ENCODE assay signal across 14 cellular contexts in the genomic region with DNA sequence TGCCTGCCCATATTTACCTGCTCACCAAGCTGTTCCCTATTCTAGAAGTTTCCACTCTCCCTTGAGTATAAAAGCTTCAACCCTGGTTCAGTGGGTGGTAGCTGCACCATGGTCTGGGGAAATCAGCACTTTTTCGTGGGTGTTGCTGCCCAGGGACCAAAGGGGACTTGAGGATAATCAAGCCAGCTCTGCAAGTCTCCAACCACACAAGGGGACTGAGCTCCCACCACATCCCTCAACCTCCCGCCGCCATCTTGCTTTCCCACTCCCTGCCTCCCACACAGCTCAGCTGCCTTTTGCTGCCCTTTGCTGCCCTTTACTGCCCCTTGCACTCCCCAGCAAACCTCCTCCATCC.
DNase-seq lines count a peak whose midpoint lies in the region; ATAC-seq and TF ChIP-seq lines count a peak whose summit lies in the region.
"Had no signal": no experiment of that assay in that cellular context is flagged by ENCODE, and none has a peak within 500 bp of the region (broad histone marks: within the 10 kb centered on the region; RNA-seq: fewer than 3 reads in every experiment).

No MANE protein-coding gene starts in this region.

- H3K9ac ChIP-seq in IMR-90 (ENCODE audit: low read depth, low read length), result no peak overlapping the region
- peak overlapping the region; percentile 35 for H3K9ac ChIP-seq in skeletal muscle satellite cell (ENCODE audit: low read depth, low read length)

- H3K27me3 Mint-ChIP-seq in CD14-positive monocyte (ENCODE audit: low read depth in 3 of 3), result peaks cover 2 to 8% (median 6%) of the 10 kb centered on the region in 3 donors

- peak overlapping the region; percentile 73 for H2BK120ac ChIP-seq in IMR-90 (ENCODE audit: low read depth, low read length)

- 100% methylated on average over 1 of the region's 3 CpGs; no CpG with 5 or more reads in 1 of the 2 experiments for WGBS in IMR-90 (ENCODE audit: extremely low coverage in 2 of 2, insufficient read length in 1 of 2), 2 experiments

- H4K91ac ChIP-seq in IMR-90 (ENCODE audit: insufficient read depth, low read depth, low read length), result peak overlapping the region; percentile 64

- no peak for TF ChIP-seq RAD21 in IMR-90 (IDR thresholded peaks at IDR 0.05; ENCODE audit: low read length)

- no peak overlapping the region for H3K56ac ChIP-seq in IMR-90 (ENCODE audit: extremely low read depth, insufficient read depth, low read length)

- H3K9me3 ChIP-seq in IMR-90 (ENCODE audit: control insufficient read depth, insufficient read depth, low read length) (peaks cover 9% of the 10 kb centered on the region), skeletal muscle satellite cell (replicated peaks; ENCODE audit: low read length) (no peaks in the 10 kb centered on the region)

- H3K27me3 ChIP-seq in IMR-90 (ENCODE audit: control insufficient read depth, insufficient read depth, low read length), result no peaks in the 10 kb centered on the region
- no peaks in the 10 kb centered on the region for H3K27me3 ChIP-seq in skeletal muscle satellite cell (ENCODE audit: control insufficient read depth, insufficient read depth, low read length)

- DNase-seq in CD14-positive monocyte (ENCODE audit: low spot score) (no peak), IMR-90 (no peak), midbrain (lab: John Stamatoyannopoulos, UW) (no peak), NCI-H526 (lab: John Stamatoyannopoulos, UW) (no peak)
- no peak for DNase-seq in activated naive CD4-positive, alpha-beta T cell treated with anti-CD3 and anti-CD28 coated beads, Interleukin-2, amount 50 U/mL, for 72 hours (ENCODE audit: low spot score in 2 of 2)
- DNase-seq: cerebellar nuclear complex; kidney; stimulated activated CD4-positive, alpha-beta T cell treated with anti-CD3 and anti-CD28 coated beads, Interleukin-2, amount 100 ng/mL, for 48 hours had no signal

- no peak overlapping the region for H2AK9ac ChIP-seq in IMR-90 (replicated peaks; ENCODE audit: low read depth, low read length, poor library complexity)

- peak overlapping the region; percentile 15 to 31 for H3K4me3 Mint-ChIP-seq in CD14-positive monocyte
- H3K4me3 Mint-ChIP-seq: WTC11 had no signal

- H2AFZ ChIP-seq in IMR-90 (replicated peaks; ENCODE audit: low read length, poor library complexity), result no peak overlapping the region

- no peaks in the 10 kb centered on the region for H3K79me1 ChIP-seq in IMR-90 (ENCODE audit: low read depth in 1 of 2, low read length in 2 of 2)

- no peak overlapping the region for H4K5ac ChIP-seq in IMR-90 (ENCODE audit: low read depth, low read length)

- in situ Hi-C loops in IMR-90 (cut with MboI; ENCODE audit: low sequenced_read_pairs), result no loop called here

- peak overlapping the region; percentile 62 to 95 (median 92) for H3K27ac Mint-ChIP-seq in CD14-positive monocyte
- peak overlapping the region; percentile 84 to 100 for H3K27ac Mint-ChIP-seq in activated naive CD4-positive, alpha-beta T cell treated with anti-CD3 and anti-CD28 coated beads, Interleukin-2, amount 50 U/mL, for 72 hours
- H3K27ac Mint-ChIP-seq: WTC11 had no signal

- H3K36me3 Mint-ChIP-seq in CD14-positive monocyte, result peaks cover 9 to 17% of the 10 kb centered on the region in 2 donors
- peaks cover 42 to 62% of the 10 kb centered on the region in 2 donors for H3K36me3 Mint-ChIP-seq in activated naive CD4-positive, alpha-beta T cell treated with anti-CD3 and anti-CD28 coated beads, Interleukin-2, amount 50 U/mL, for 72 hours

- no peaks in the 10 kb centered on the region for H3K9me1 ChIP-seq in IMR-90 (ENCODE audit: insufficient read depth, low read length)

- H3K4ac ChIP-seq in IMR-90 (ENCODE audit: low read depth, low read length), result peak overlapping the region; percentile 48

- peak overlapping the region in 1 of 2 experiments; percentile 16; a peak in 1 of 4 replicates for H4K8ac ChIP-seq in IMR-90 (ENCODE audit: low read depth in 2 of 2, low read length in 2 of 2)

- H3K18ac ChIP-seq in IMR-90 (ENCODE audit: low read depth, low read length), result no peak overlapping the region

- dilution Hi-C loops in IMR-90 (cut with HindIII; ENCODE audit: low sequenced_read_pairs, unreplicated experiment), result no loop called here

- no peak for ATAC-seq in IMR-90 (ENCODE audit: low read depth)
- ATAC-seq in activated naive CD4-positive, alpha-beta T cell treated with anti-CD3 and anti-CD28 coated beads, Interleukin-2, amount 50 U/mL, for 72 hours, result peak in 1 of 2 donors; percentile 1
- no peak for ATAC-seq in HG03095 (IDR thresholded peaks at IDR 0.05; ENCODE audit: unreplicated experiment)
- no peak for ATAC-seq in HG03025 (IDR thresholded peaks at IDR 0.05; ENCODE audit: low FRiP score, unreplicated experiment)
- ATAC-seq: WTC11 had no signal

- TF ChIP-seq POLR2A in IMR-90 (IDR thresholded peaks at IDR 0.05; ENCODE audit: low read depth, low read length), result no peak

- H2BK15ac ChIP-seq in IMR-90 (ENCODE audit: low read depth, low read length), result peak overlapping the region; percentile 61; the same call in 2 of the 3 replicates

- CTCF ChIA-PET in IMR-90 (lab: Yijun Ruan, JAX), result no interaction called here

- H3K23ac ChIP-seq in IMR-90 (ENCODE audit: low read depth, low read length), result 0 out of 2 replicates have a peak overlapping the region, but pooled peaks have one; percentile 46

- H3K4me2 ChIP-seq in IMR-90 (ENCODE audit: low read depth, low read length) (no peak overlapping the region), skeletal muscle satellite cell (ENCODE audit: low read length) (no peak overlapping the region)

- H2BK5ac ChIP-seq in IMR-90 (ENCODE audit: low read depth, low read length, poor library complexity, severe bottlenecking), result no peak overlapping the region

- TF ChIP-seq CTCF in CD14-positive monocyte (IDR thresholded peaks at IDR 0.05), result no peak
- TF ChIP-seq CTCF in IMR-90 (conservative IDR thresholded peaks at IDR 0.05; ENCODE audit: low read depth, low read length), result no peak

- peak overlapping the region; percentile 62 for H2AK5ac ChIP-seq in IMR-90 (ENCODE audit: low read depth, low read length)

- H3K4me3 ChIP-seq in IMR-90 (ENCODE audit: insufficient read depth, low read depth, low read length) (no peak overlapping the region), skeletal muscle satellite cell (ENCODE audit: low read length) (no peak overlapping the region)

- H3K9me3 Mint-ChIP-seq in CD14-positive monocyte, result peaks cover 4 to 15% (median 6%) of the 10 kb centered on the region in 7 donors
- H3K9me3 Mint-ChIP-seq in activated naive CD4-positive, alpha-beta T cell treated with anti-CD3 and anti-CD28 coated beads, Interleukin-2, amount 50 U/mL, for 72 hours, result peaks cover 18 to 26% of the 10 kb centered on the region in 2 donors

- H3K4me1 ChIP-seq in IMR-90 (ENCODE audit: control insufficient read depth, insufficient read depth, low read length), result peaks cover 2% of the 10 kb centered on the region; the same call in 1 of the 2 replicates
- H3K4me1 ChIP-seq in skeletal muscle satellite cell (ENCODE audit: control insufficient read depth, insufficient read depth, low read length), result peaks cover 3% of the 10 kb centered on the region

- H3K27ac ChIP-seq in IMR-90 (ENCODE audit: insufficient read depth, low read length), result no peak overlapping the region
- H3K27ac ChIP-seq: C4-2B, epithelial cell of prostate had no signal

- peak overlapping the region; percentile 62; the same call in 1 of the 2 replicates for H2BK20ac ChIP-seq in IMR-90 (ENCODE audit: low read depth, low read length)

- no TSS peak for BruUV-seq in IMR-90 (replicated peaks; lab: Mats Ljungman, UMichigan)

- H3K14ac ChIP-seq in IMR-90 (replicated peaks; ENCODE audit: low read depth, low read length), result 0 out of 2 replicates have a peak overlapping the region, but pooled peaks have one; percentile 46

- H3K36me3 ChIP-seq in IMR-90 (ENCODE audit: control insufficient read depth, insufficient read depth, low read length) (no peaks in the 10 kb centered on the region), skeletal muscle satellite cell (ENCODE audit: insufficient read depth, low read length) (no peaks in the 10 kb centered on the region)

- H3K4me1 Mint-ChIP-seq in CD14-positive monocyte, result peaks cover 51% of the 10 kb centered on the region

- H4K20me1 ChIP-seq in IMR-90 (ENCODE audit: insufficient read depth, low read length), result no peaks in the 10 kb centered on the region

- POLR2A ChIA-PET in IMR-90 (lab: Charles Lee; ENCODE audit: unreplicated experiment), result no interaction called here

- intact Hi-C loops in CD14-positive monocyte (cut with micrococcal nuclease) (loop anchor here (1.0 to 5.0 kb wide), 3 partner anchors 11 to 41 kb away; no protein-coding TSS in a partner anchor), IMR-90 (cut with micrococcal nuclease) (no loop called here)

TF ChIP-seq in IMR-90, 13 proteins besides CTCF, POLR2A, EP300 and RAD21 (continues in another document):
- no peak for TF ChIP-seq CEBPB (IDR thresholded peaks at IDR 0.05; ENCODE audit: low read depth, low read length)
- TF ChIP-seq MXI1 (IDR thresholded peaks at IDR 0.05; ENCODE audit: borderline replicate concordance, low read depth, low read length), result no peak
- TF ChIP-seq BHLHE40 (IDR thresholded peaks at IDR 0.05; ENCODE audit: low read depth, low read length), result no peak
- no peak for TF ChIP-seq NFE2L2 (IDR thresholded peaks at IDR 0.05; ENCODE audit: low read depth, low read length)
- TF ChIP-seq FOS (IDR thresholded peaks at IDR 0.05; ENCODE audit: low read depth, low read length), result no peak
- TF ChIP-seq, protein P1, sequence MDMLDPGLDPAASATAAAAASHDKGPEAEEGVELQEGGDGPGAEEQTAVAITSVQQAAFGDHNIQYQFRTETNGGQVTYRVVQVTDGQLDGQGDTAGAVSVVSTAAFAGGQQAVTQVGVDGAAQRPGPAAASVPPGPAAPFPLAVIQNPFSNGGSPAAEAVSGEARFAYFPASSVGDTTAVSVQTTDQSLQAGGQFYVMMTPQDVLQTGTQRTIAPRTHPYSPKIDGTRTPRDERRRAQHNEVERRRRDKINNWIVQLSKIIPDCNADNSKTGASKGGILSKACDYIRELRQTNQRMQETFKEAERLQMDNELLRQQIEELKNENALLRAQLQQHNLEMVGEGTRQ (IDR thresholded peaks at IDR 0.05; ENCODE audit: low read depth, low read length), result no peak
- TF ChIP-seq MAFK (IDR thresholded peaks at IDR 0.05; ENCODE audit: low read depth, low read length), result no peak
- no peak for TF ChIP-seq CHD1 (IDR thresholded peaks at IDR 0.05; ENCODE audit: low read depth, low read length)
- TF ChIP-seq RFX5 (IDR thresholded peaks at IDR 0.05; ENCODE audit: low read depth, low read length), result no peak
- no peak for TF ChIP-seq RCOR1 (IDR thresholded peaks at IDR 0.05; ENCODE audit: insufficient replicate concordance, low read length)
- TF ChIP-seq MAZ (IDR thresholded peaks at IDR 0.05; ENCODE audit: borderline replicate concordance, low read depth, low read length), result no peak
- no peak for TF ChIP-seq SMC3 (IDR thresholded peaks at IDR 0.05; ENCODE audit: low read depth, low read length)
